In the genomic region with DNA sequence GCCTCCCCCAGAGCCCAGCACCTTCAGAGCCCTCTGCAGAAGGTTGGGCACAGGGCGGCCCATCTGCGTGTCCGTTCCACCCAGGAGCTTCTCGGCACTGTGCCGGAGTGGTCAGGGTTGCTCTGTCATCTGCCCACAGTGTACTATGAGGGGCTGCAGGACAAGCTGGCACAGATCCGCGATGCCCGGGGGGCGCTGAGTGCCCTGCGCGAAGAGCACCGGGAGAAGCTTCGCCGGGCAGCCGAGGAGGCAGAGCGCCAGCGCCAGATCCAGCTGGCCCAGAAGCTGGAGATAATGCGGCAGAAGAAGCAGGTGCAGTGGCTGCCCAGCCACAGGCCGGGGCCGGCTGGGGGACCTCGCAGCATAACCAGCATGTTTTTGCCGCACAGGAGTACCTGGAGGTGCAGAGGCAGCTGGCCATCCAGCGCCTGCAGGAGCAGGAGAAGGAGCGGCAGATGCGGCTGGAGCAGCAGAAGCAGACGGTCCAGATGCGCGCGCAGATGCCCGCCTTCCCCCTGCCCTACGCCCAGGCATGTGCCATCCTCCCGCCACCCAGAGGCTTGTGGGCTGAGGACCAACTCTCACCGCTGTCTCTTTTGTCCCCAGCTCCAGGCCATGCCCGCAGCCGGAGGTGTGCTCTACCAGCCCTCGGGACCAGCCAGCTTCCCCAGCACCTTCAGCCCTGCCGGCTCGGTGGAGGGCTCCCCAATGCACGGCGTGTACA, we compare ENCODE assay signal across 20 cellular contexts. TPM values are rescaled to one million over a fixed set of nuclear protein-coding genes. Genes with fewer than 3 reads are reported as not detected.
A peak's percentile ranks its signal among the peaks of the same experiment; 100 is the strongest.
DNase-seq lines count a peak whose midpoint lies in the region; ATAC-seq, FAIRE-seq and TF ChIP-seq lines count a peak whose summit lies in the region.
"Had no signal": no experiment of that assay in that cellular context is flagged by ENCODE, and none has a peak within 500 bp of the region (broad histone marks: within the 10 kb centered on the region; RNA-seq: fewer than 3 reads in every experiment).

No MANE protein-coding gene starts in this region.

- H3K9me1 ChIP-seq in endothelial cell of umbilical vein (replicated peaks; ENCODE audit: control insufficient read depth, extremely low read depth, insufficient read depth, low read length), result no peaks in the 10 kb centered on the region

- H3K9me3 ChIP-seq in HEK293 (ENCODE audit: control insufficient read depth, insufficient read depth, low read depth, low read length), result no peaks in the 10 kb centered on the region
- no peaks in the 10 kb centered on the region for H3K9me3 ChIP-seq in endothelial cell of umbilical vein (replicated peaks; ENCODE audit: control insufficient read depth, insufficient read depth, low read length)
- H3K9me3 ChIP-seq in neuronal stem cell (replicated peaks in 1 of 2; ENCODE audit: control insufficient read depth in 2 of 2, insufficient read depth in 1 of 2, low read depth in 1 of 2, low read length in 2 of 2), result no peaks in the 10 kb centered on the region
- H3K9me3 ChIP-seq: BLaER1 had no signal

- no peak for ATAC-seq in GM18517 (IDR thresholded peaks at IDR 0.05; ENCODE audit: unreplicated experiment)

- POLR2A ChIA-PET in HEK293 (lab: Yijun Ruan, JAX), result interaction anchor here (1.2 to 2.7 kb wide), 5 partner anchors 11 to 15 kb away, joined by 3 to 16 read pairs (median 8); a partner anchor contains a TSS
- POLR2A ChIA-PET in endothelial cell of umbilical vein (lab: Charles Lee), result no interaction called here

- intact Hi-C loops in endothelial cell of umbilical vein (cut with micrococcal nuclease), result no loop called here

- H3K4me1 ChIP-seq in HEK293 (ENCODE audit: control insufficient read depth, insufficient read depth, low read length) (peaks cover 4% of the 10 kb centered on the region; the same call in 1 of the 2 replicates), endothelial cell of umbilical vein (ENCODE audit: control insufficient read depth, extremely low read depth, insufficient read depth, low read length) (peaks cover under 1% of the 10 kb centered on the region), neuronal stem cell (ENCODE audit: control insufficient read depth in 2 of 2, insufficient read depth in 1 of 2, low read depth in 1 of 2, low read length in 2 of 2) (peaks cover 0 to 2% of the 10 kb centered on the region in 2 donors)

- H2AFZ ChIP-seq in endothelial cell of umbilical vein (ENCODE audit: low read depth, low read length), result no peak overlapping the region
- H2AFZ ChIP-seq in neuronal stem cell (ENCODE audit: low read length), result no peak overlapping the region

- H2BK5ac ChIP-seq in neuronal stem cell (ENCODE audit: low read length), result no peak overlapping the region

- H3K79me1 ChIP-seq in neuronal stem cell (ENCODE audit: low read depth, low read length), result peaks cover 20% of the 10 kb centered on the region

- H3K36me3 ChIP-seq in HEK293 (ENCODE audit: control insufficient read depth in 2 of 2, insufficient read depth in 1 of 2, low read length in 2 of 2), result peaks cover 36 to 95% of the 10 kb centered on the region in 2 experiments
- H3K36me3 ChIP-seq in endothelial cell of umbilical vein (ENCODE audit: control insufficient read depth in 2 of 2, extremely low read depth in 1 of 2, insufficient read depth in 2 of 2, low read length in 2 of 2), result peaks cover 20 to 72% of the 10 kb centered on the region in 2 experiments
- H3K36me3 ChIP-seq in neuronal stem cell (replicated peaks in 1 of 2; ENCODE audit: control insufficient read depth in 2 of 2, insufficient read depth in 2 of 2, low read length in 2 of 2), result peaks cover 63 to 95% of the 10 kb centered on the region in 2 donors

- dilution Hi-C loops in endothelial cell of umbilical vein (cut with MboI; ENCODE audit: extremely low pct_ligation_motif_present, low sequenced_read_pairs), result no loop called here

- CTCF ChIA-PET in HEK293 (lab: Yijun Ruan, JAX) (interaction anchor here (0.7 kb wide), 1 partner anchor 186 kb away, joined by 3 read pairs; no protein-coding TSS in a partner anchor), endothelial cell of umbilical vein (lab: Charles Lee) (no interaction called here)

- TF ChIP-seq CTCF in HEK293 (tag by site-specific recombination; IDR thresholded peaks at IDR 0.05), result no peak
- TF ChIP-seq CTCF in endothelial cell of umbilical vein (IDR thresholded peaks at IDR 0.05; ENCODE audit: extremely low read depth in 1 of 2, insufficient read depth in 1 of 2, low read depth in 1 of 2, low read length in 2 of 2), result no peak

- no peak overlapping the region for H3K18ac ChIP-seq in neuronal stem cell (ENCODE audit: low read length)

- H3K4me3 ChIP-seq in HEK293 (ENCODE audit: low read depth, low read length) (no peak overlapping the region), endothelial cell of umbilical vein (replicated peaks in 1 of 3; ENCODE audit: insufficient read depth in 1 of 3, low read depth in 1 of 3, low read length in 3 of 3) (no peak overlapping the region), neuronal stem cell (ENCODE audit: low read length in 2 of 2) (no peak overlapping the region)
- H3K4me3 ChIP-seq: BLaER1 had no signal

- WGBS in neuronal stem cell (ENCODE audit: extremely low coverage in 2 of 2, insufficient read length in 2 of 2, insufficient replicate concordance in 1 of 2), 2 donors, result no CpG with 5 or more reads among the region's 40 CpGs

- H3K4me2 ChIP-seq in endothelial cell of umbilical vein (ENCODE audit: insufficient read depth, low read length) (no peak overlapping the region), neuronal stem cell (ENCODE audit: insufficient read depth, low read length, poor library complexity, severe bottlenecking) (no peak overlapping the region)
- H3K4me2 ChIP-seq: BLaER1 had no signal

- TSS peak; percentile 12 for BruUV-seq in endothelial cell of umbilical vein (replicated peaks; lab: Mats Ljungman, UMichigan)

- H4K91ac ChIP-seq in neuronal stem cell (ENCODE audit: low read depth, low read length, poor library complexity), result no peak overlapping the region

- H3K23ac ChIP-seq in neuronal stem cell (ENCODE audit: low read depth, low read length, poor library complexity), result peak overlapping the region; percentile 43

- no peak overlapping the region for H2BK120ac ChIP-seq in neuronal stem cell (ENCODE audit: low read depth, low read length)

- H3K9ac ChIP-seq in endothelial cell of umbilical vein (replicated peaks; ENCODE audit: extremely low read depth, insufficient read depth, low read length) (no peak overlapping the region), neuronal stem cell (ENCODE audit: low read depth, low read length, poor library complexity) (peak overlapping the region; percentile 55)
- H3K9ac ChIP-seq: BLaER1 had no signal

- H3K27me3 ChIP-seq in endothelial cell of umbilical vein (ENCODE audit: control insufficient read depth in 2 of 2, insufficient read depth in 2 of 2, low read length in 2 of 2) (no peaks in the 10 kb centered on the region), neuronal stem cell (ENCODE audit: control insufficient read depth in 3 of 3, insufficient read depth in 3 of 3, low read depth in 1 of 3, low read length in 3 of 3) (no peaks in the 10 kb centered on the region)
- H3K27me3 ChIP-seq: BLaER1 had no signal

- H2BK12ac ChIP-seq in neuronal stem cell (ENCODE audit: low read length), result no peak overlapping the region

- DNase-seq in DMS 273 (lab: John Stamatoyannopoulos, UW; ENCODE audit: unreplicated experiment), result peak; percentile 41
- no peak for DNase-seq in DMS 273 treated with DMSO at 0.1 percent for 48 hours (lab: John Stamatoyannopoulos, UW)
- no peak for DNase-seq in endothelial cell of umbilical vein (ENCODE audit: low read depth, low spot score)
- no peak for DNase-seq in neuronal stem cell (ENCODE audit: low spot score)
- no peak for DNase-seq in NCI-H446 (lab: John Stamatoyannopoulos, UW)
- no peak for DNase-seq in HCEC 1CT
- DNase-seq: CD8-positive, alpha-beta memory T cell; GF-D8; IMR-90; Kasumi-1; NCI-H1105; NCI-H187; NCI-H69; NK-92 treated with Interleukin-12 subunit alpha and Interleukin-12 subunit beta, amount 100 ng/mL, for 24 hours; RPMI8226 had no signal

- no peak overlapping the region for H2BK15ac ChIP-seq in neuronal stem cell (ENCODE audit: low read length)

- H3K27ac ChIP-seq in HEK293 (ENCODE audit: extremely low read depth, low read depth, low read length) (0 out of 2 replicates have a peak overlapping the region, but pooled peaks have one; percentile 24), endothelial cell of umbilical vein (ENCODE audit: insufficient read depth, low read depth, low read length) (no peak overlapping the region), neuronal stem cell (replicated peaks; ENCODE audit: low read length) (no peak overlapping the region)
- H3K27ac ChIP-seq: 22Rv1, BLaER1 had no signal

- peaks cover 29% of the 10 kb centered on the region for H3K79me2 ChIP-seq in endothelial cell of umbilical vein (ENCODE audit: control insufficient read depth, insufficient read depth, low read length)

- H4K20me1 ChIP-seq in endothelial cell of umbilical vein (replicated peaks; ENCODE audit: control insufficient read depth, extremely low read depth, insufficient read depth, low read length), result no peaks in the 10 kb centered on the region

- H4K8ac ChIP-seq in neuronal stem cell (ENCODE audit: low read depth, low read length), result peak overlapping the region; percentile 56

- no peak overlapping the region for H3K4ac ChIP-seq in neuronal stem cell (ENCODE audit: low read length)

- no peak for TF ChIP-seq POLR2A in endothelial cell of umbilical vein (IDR thresholded peaks at IDR 0.05; ENCODE audit: low read depth, low read length)

- no peak for FAIRE-seq in endothelial cell of umbilical vein (lab: Jason Lieb, UNC)
- FAIRE-seq: GM19239 had no signal

- no peak overlapping the region for H2AK5ac ChIP-seq in neuronal stem cell (ENCODE audit: low read depth, low read length)

- no peak overlapping the region for H3K14ac ChIP-seq in neuronal stem cell (ENCODE audit: low read length)

RNA-seq across cellular contexts. Expression of a gene that starts 6.8 kb away (rescaled TPM):
- total RNA-seq in endothelial cell of umbilical vein, result 89.2 and 91.9 TPM in 2 replicates
- polyA plus RNA-seq in endothelial cell of umbilical vein, result 99.9 and 126 TPM in 2 replicates
- polyA plus RNA-seq in endothelial cell of umbilical vein (2011; cell fraction: cytosol; rRNA removed), result 120 and 135 TPM in 2 replicates
- 45.8 and 46.0 TPM in 2 replicates for polyA plus RNA-seq in endothelial cell of umbilical vein (2011; cell fraction: nucleus; rRNA removed)
- polyA plus RNA-seq in endothelial cell of umbilical vein (2012), result 81.3 and 84.8 TPM in 2 replicates
- polyA minus RNA-seq in endothelial cell of umbilical vein, result 24.4 and 26.4 TPM in 2 replicates
- 75.7 TPM for polyA minus RNA-seq in endothelial cell of umbilical vein (2011; cell fraction: cytosol; rRNA and poly(A)+ RNA removed)
- polyA minus RNA-seq in endothelial cell of umbilical vein (2011; cell fraction: nucleus; rRNA and poly(A)+ RNA removed), result 6.5 and 11.1 TPM in 2 replicates
- polyA plus RNA-seq in neuronal stem cell (2013, experiment 1 of 2), result 75.2 TPM
- 73.4 TPM for polyA plus RNA-seq in neuronal stem cell (2013, experiment 2 of 2)

RNA-seq across cellular contexts. Expression of a gene that starts 12.6 kb away (rescaled TPM):
- total RNA-seq in endothelial cell of umbilical vein, result 150 and 166 TPM in 2 replicates
- 191 and 229 TPM in 2 replicates for polyA plus RNA-seq in endothelial cell of umbilical vein
- polyA plus RNA-seq in endothelial cell of umbilical vein (2011; cell fraction: cytosol; rRNA removed), result 70.8 and 89.7 TPM in 2 replicates
- 602 and 650 TPM in 2 replicates for polyA plus RNA-seq in endothelial cell of umbilical vein (2011; cell fraction: nucleus; rRNA removed)
- 100 and 114 TPM in 2 replicates for polyA plus RNA-seq in endothelial cell of umbilical vein (2012)
- polyA minus RNA-seq in endothelial cell of umbilical vein, result 104 and 152 TPM in 2 replicates
- polyA minus RNA-seq in endothelial cell of umbilical vein (2011; cell fraction: cytosol; rRNA and poly(A)+ RNA removed), result 38.8 TPM
- polyA minus RNA-seq in endothelial cell of umbilical vein (2011; cell fraction: nucleus; rRNA and poly(A)+ RNA removed), result 120 and 170 TPM in 2 replicates
- 33.9 TPM for polyA plus RNA-seq in neuronal stem cell (2013, experiment 1 of 2)
- 31.7 TPM for polyA plus RNA-seq in neuronal stem cell (2013, experiment 2 of 2)

RNA-seq across cellular contexts. Expression of a gene that starts 12.8 kb away (rescaled TPM):
- total RNA-seq in endothelial cell of umbilical vein, result 40.5 and 41.4 TPM in 2 replicates
- polyA plus RNA-seq in endothelial cell of umbilical vein, result 55.5 and 71.7 TPM in 2 replicates
- 67.4 and 79.5 TPM in 2 replicates for polyA plus RNA-seq in endothelial cell of umbilical vein (2011; cell fraction: cytosol; rRNA removed)
- polyA plus RNA-seq in endothelial cell of umbilical vein (2011; cell fraction: nucleus; rRNA removed), result 66.7 and 79.3 TPM in 2 replicates
- 42.1 and 44.0 TPM in 2 replicates for polyA plus RNA-seq in endothelial cell of umbilical vein (2012)
- 29.3 and 29.5 TPM in 2 replicates for polyA minus RNA-seq in endothelial cell of umbilical vein
- 10.9 TPM for polyA minus RNA-seq in endothelial cell of umbilical vein (2011; cell fraction: cytosol; rRNA and poly(A)+ RNA removed)
- polyA minus RNA-seq in endothelial cell of umbilical vein (2011; cell fraction: nucleus; rRNA and poly(A)+ RNA removed), result 12.7 and 14.1 TPM in 2 replicates
- 41.9 TPM for polyA plus RNA-seq in neuronal stem cell (2013, experiment 1 of 2)
- polyA plus RNA-seq in neuronal stem cell (2013, experiment 2 of 2), result 43.1 TPM

RNA-seq across cellular contexts. Expression of a gene that starts 15.7 kb away (rescaled TPM):
- total RNA-seq in endothelial cell of umbilical vein, result 16.7 and 17.2 TPM in 2 replicates
- 16.7 and 22.4 TPM in 2 replicates for polyA plus RNA-seq in endothelial cell of umbilical vein
- polyA plus RNA-seq in endothelial cell of umbilical vein (2011; cell fraction: cytosol; rRNA removed), result 12.2 and 16.1 TPM in 2 replicates
- 14.9 and 20.6 TPM in 2 replicates for polyA plus RNA-seq in endothelial cell of umbilical vein (2011; cell fraction: nucleus; rRNA removed)
- 12.2 and 13.1 TPM in 2 replicates for polyA plus RNA-seq in endothelial cell of umbilical vein (2012)
- polyA minus RNA-seq in endothelial cell of umbilical vein, result 3.9 and 7.1 TPM in 2 replicates
- polyA minus RNA-seq in endothelial cell of umbilical vein (2011; cell fraction: cytosol; rRNA and poly(A)+ RNA removed), result 28.5 TPM
- 2.5 and 9.9 TPM in 2 replicates for polyA minus RNA-seq in endothelial cell of umbilical vein (2011; cell fraction: nucleus; rRNA and poly(A)+ RNA removed)
- 12.7 TPM for polyA plus RNA-seq in neuronal stem cell (2013, experiment 1 of 2)
- 12.8 TPM for polyA plus RNA-seq in neuronal stem cell (2013, experiment 2 of 2)

RNA-seq across cellular contexts. Expression of a gene that starts 29.8 kb away (rescaled TPM):
- 32.2 and 32.7 TPM in 2 replicates for total RNA-seq in endothelial cell of umbilical vein
- polyA plus RNA-seq in endothelial cell of umbilical vein, result 12.9 and 18.1 TPM in 2 replicates
- polyA plus RNA-seq in endothelial cell of umbilical vein (2011; cell fraction: cytosol; rRNA removed), result 15.1 and 17.5 TPM in 2 replicates
- 14.5 and 18.0 TPM in 2 replicates for polyA plus RNA-seq in endothelial cell of umbilical vein (2011; cell fraction: nucleus; rRNA removed)
- polyA plus RNA-seq in endothelial cell of umbilical vein (2012), result 19.9 and 25.1 TPM in 2 replicates
- polyA minus RNA-seq in endothelial cell of umbilical vein, result 2.8 and 5.3 TPM in 2 replicates
- polyA minus RNA-seq in endothelial cell of umbilical vein (2011; cell fraction: cytosol; rRNA and poly(A)+ RNA removed), result 6.9 TPM
- 2.1 and 6.8 TPM in 2 replicates for polyA minus RNA-seq in endothelial cell of umbilical vein (2011; cell fraction: nucleus; rRNA and poly(A)+ RNA removed)
- 19.1 TPM for polyA plus RNA-seq in neuronal stem cell (2013, experiment 1 of 2)
- 19.1 TPM for polyA plus RNA-seq in neuronal stem cell (2013, experiment 2 of 2)
